ENCODE assay signal across 9 cellular contexts in the genomic region with DNA sequence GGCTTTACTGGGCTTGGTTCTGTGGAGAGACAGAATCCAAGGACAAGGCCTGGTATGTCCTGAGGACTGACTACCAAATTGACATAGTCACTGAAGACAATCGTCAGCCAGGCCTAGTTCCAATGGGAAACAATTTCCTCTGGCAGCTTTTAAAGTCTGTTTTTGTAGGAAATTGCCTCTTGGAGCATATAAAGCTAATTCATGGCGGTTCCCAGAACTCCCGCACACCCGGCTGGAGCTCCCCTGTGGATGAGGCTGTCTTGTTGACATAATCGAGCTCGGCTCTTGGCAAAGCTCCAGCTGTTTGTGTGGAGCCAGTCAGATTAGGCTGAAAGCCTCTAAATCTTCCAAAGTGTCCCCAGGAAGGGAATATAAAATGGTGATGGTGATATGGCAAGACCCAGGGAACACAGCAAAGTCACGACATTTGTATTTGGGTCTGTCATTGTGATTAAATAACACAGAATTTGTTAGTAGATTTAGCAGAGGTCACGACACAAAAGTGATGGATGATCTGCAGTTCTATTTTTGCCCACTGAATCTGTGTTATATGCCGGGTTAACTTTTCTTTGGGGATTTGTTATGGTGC.
DNase-seq lines count a peak whose midpoint lies in the region; TF ChIP-seq lines count a peak whose summit lies in the region.
"Had no signal": no experiment of that assay in that cellular context is flagged by ENCODE, and none has a peak within 500 bp of the region (broad histone marks: within the 10 kb centered on the region; RNA-seq: fewer than 3 reads in every experiment).

No MANE protein-coding gene starts in this region.

- CTCF ChIA-PET in AG04450 (lab: Charles Lee) = no interaction called here

- no peak overlapping the region for H3K27ac ChIP-seq in AG04450 (ENCODE audit: low read depth, low read length)
- peak overlapping the region in 56 of 59 donors; percentile 29 to 88 (median 78) for H3K27ac ChIP-seq in dorsolateral prefrontal cortex

- no peaks in the 10 kb centered on the region for H3K27me3 ChIP-seq in AG04450 (ENCODE audit: control insufficient read depth, insufficient read depth, low read length)
- no peaks in the 10 kb centered on the region for H3K27me3 ChIP-seq in dorsolateral prefrontal cortex

- intact Hi-C loops in dorsolateral prefrontal cortex (cut with DNase I) = no loop called here

- 0 out of 2 replicates have a peak, but pooled peaks have one; percentile 2 for TF ChIP-seq CTCF in AG04450 (IDR thresholded peaks at IDR 0.05; ENCODE audit: low read depth, low read length)
- TF ChIP-seq CTCF in dorsolateral prefrontal cortex (IDR thresholded peaks at IDR 0.05 in 54 of 56, conservative IDR thresholded peaks at IDR 0.05 in 2 of 56; ENCODE audit: low read depth in 1 of 56, partially characterized antibody in 56 of 56) = peak in 13 of 56 donors; percentile 5 to 39 (median 20)

- DNase-seq in AG04450 (ENCODE audit: low read depth, low spot score) = peak; percentile 1
- DNase-seq in NCI-H2227 (lab: John Stamatoyannopoulos, UW; ENCODE audit: unreplicated experiment) = peak; percentile 91
- peak; percentile 70 to 92 (median 82) for DNase-seq in dorsolateral prefrontal cortex
- DNase-seq in middle frontal gyrus (ENCODE audit: extremely low spot score, low spot score) = peak; percentile 73
- DNase-seq in stimulated activated CD4-positive, alpha-beta T cell treated with anti-CD3 and anti-CD28 coated beads, Interleukin-2, amount 100 ng/mL, for 24 hours = no peak
- no peak for DNase-seq in T1000 (lab: John Stamatoyannopoulos, UW)
- DNase-seq in activated naive CD4-positive, alpha-beta T cell treated with anti-CD3 and anti-CD28 coated beads, Interleukin-2, amount 50 U/mL, for 16 hours = no peak
- no peak for DNase-seq in MV-4-11 (lab: John Stamatoyannopoulos, UW)
- DNase-seq: stimulated activated CD4-positive, alpha-beta T cell treated with anti-CD3 and anti-CD28 coated beads, Interleukin-2, amount 100 ng/mL, for 48 hours had no signal

- H3K9me3 ChIP-seq in AG04450 (ENCODE audit: control insufficient read depth, insufficient read depth, low read length) = no peaks in the 10 kb centered on the region

- POLR2A ChIA-PET in AG04450 (lab: Yijun Ruan, JAX) = no interaction called here

- no peak overlapping the region for H3K4me3 ChIP-seq in AG04450 (ENCODE audit: low read depth, low read length)
- peak overlapping the region in 22 of 59 donors; percentile 1 to 51 (median 13) for H3K4me3 ChIP-seq in dorsolateral prefrontal cortex

Comparison
In these comparisons a context has a peak if more than half of its experiments do, and no peak if none do; other contexts are left out.
1. DNase-seq: peak in AG04450 (single experiment), NCI-H2227 (single experiment), dorsolateral prefrontal cortex (10 of 10) and middle frontal gyrus (single experiment); none in stimulated activated CD4-positive, alpha-beta T cell treated with anti-CD3 and anti-CD28 coated beads, Interleukin-2, amount 100 ng/mL, for 24 hours (0 of 2), T1000 (single experiment), activated naive CD4-positive, alpha-beta T cell treated with anti-CD3 and anti-CD28 coated beads, Interleukin-2, amount 50 U/mL, for 16 hours (single experiment) and MV-4-11 (single experiment).